16 cellular contexts compared by ENCODE assay signal in the genomic region with DNA sequence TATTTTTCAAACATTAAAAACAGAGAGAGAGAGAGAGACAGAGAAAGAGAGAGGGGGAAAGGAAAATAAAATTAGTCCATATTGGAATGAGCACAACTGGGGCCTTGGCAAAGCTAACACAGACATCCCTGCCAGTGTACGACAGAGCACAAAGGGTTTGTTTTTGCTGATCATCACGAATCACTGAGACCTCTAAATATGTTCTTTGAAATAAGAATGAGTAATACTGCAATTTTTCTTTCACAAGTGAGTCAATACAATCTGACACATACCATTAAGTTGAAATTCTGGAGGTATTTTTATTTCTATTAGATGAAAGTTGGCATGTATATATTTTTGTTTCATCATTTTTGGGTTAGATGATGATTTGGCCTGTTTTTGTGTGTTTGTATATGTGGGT. TPM values are rescaled to one million over a fixed set of nuclear protein-coding genes. Genes with fewer than 3 reads are reported as not detected.
DNase-seq lines count a peak whose midpoint lies in the region; ATAC-seq and TF ChIP-seq lines count a peak whose summit lies in the region.
"Had no signal": no experiment of that assay in that cellular context is flagged by ENCODE, and none has a peak within 500 bp of the region (broad histone marks: within the 10 kb centered on the region; RNA-seq: fewer than 3 reads in every experiment).

No MANE protein-coding gene starts in this region.

- peak; percentile 21 for DNase-seq in HT1080 (ENCODE audit: low read depth)
- no peak for DNase-seq in adipocyte (ENCODE audit: low read depth)
- peak; percentile 47 to 70 for DNase-seq in foreskin keratinocyte
- no peak for DNase-seq in smooth muscle cell (lab: John Stamatoyannopoulos, UW; ENCODE audit: unreplicated experiment)
- DNase-seq in NK-92 (lab: John Stamatoyannopoulos, UW; ENCODE audit: unreplicated experiment) = no peak
- DNase-seq in NCI-H524 (lab: John Stamatoyannopoulos, UW) = no peak
- DNase-seq in SW480 (ENCODE audit: low spot score) = no peak
- DNase-seq: DMS 273 treated with DMSO at 0.1 percent for 48 hours, GDM1, GOT3, NCI-H146, NCI-H2081 treated with DMSO at 0.1 percent for 48 hours, NCI-H510A treated with DMSO at 0.1 percent for 48 hours, SHP77 had no signal

- TF ChIP-seq CTCF in foreskin keratinocyte (conservative IDR thresholded peaks at IDR 0.05) (no peak), smooth muscle cell (IDR thresholded peaks at IDR 0.05; ENCODE audit: borderline replicate concordance, insufficient read depth, poor library complexity, severe bottlenecking) (no peak)

- no peak overlapping the region for H3K4me3 ChIP-seq in adipocyte (ENCODE audit: low read length)
- H3K4me3 ChIP-seq in smooth muscle cell = no peak overlapping the region
- H3K4me3 ChIP-seq: BLaER1, K562 had no signal

- H3K9ac ChIP-seq in adipocyte (ENCODE audit: low read length) (peak overlapping the region; percentile 2), smooth muscle cell (ENCODE audit: low read depth) (no peak overlapping the region)
- H3K9ac ChIP-seq: BLaER1 had no signal

- no peak overlapping the region for H3K4me2 ChIP-seq in smooth muscle cell
- H3K4me2 ChIP-seq: BLaER1 had no signal

- H3K4me1 ChIP-seq in adipocyte (ENCODE audit: control insufficient read depth, insufficient read depth, low read length) (peaks cover 6% of the 10 kb centered on the region), foreskin keratinocyte (peaks cover 13% of the 10 kb centered on the region), smooth muscle cell (ENCODE audit: low read depth) (no peaks in the 10 kb centered on the region)
- H3K4me1 ChIP-seq: BLaER1 had no signal

- peak overlapping the region; percentile 68 for H2AFZ ChIP-seq in smooth muscle cell (ENCODE audit: low read depth)

- H3K36me3 ChIP-seq in adipocyte (ENCODE audit: control insufficient read depth, insufficient read depth, low read length, severe bottlenecking) (no peaks in the 10 kb centered on the region), smooth muscle cell (ENCODE audit: low read depth) (no peaks in the 10 kb centered on the region)
- H3K36me3 ChIP-seq: BLaER1 had no signal

- H3K27me3 ChIP-seq in adipocyte (replicated peaks; ENCODE audit: control insufficient read depth, insufficient read depth, low read length) (no peaks in the 10 kb centered on the region), foreskin keratinocyte (no peaks in the 10 kb centered on the region), smooth muscle cell (ENCODE audit: low read depth) (no peaks in the 10 kb centered on the region)
- H3K27me3 ChIP-seq: BLaER1 had no signal

- ATAC-seq in foreskin keratinocyte = peak; percentile 96
- ATAC-seq: K562 had no signal

- H3F3A ChIP-seq in smooth muscle cell (ENCODE audit: low read depth) = no peaks in the 10 kb centered on the region

- H3K9me3 ChIP-seq in adipocyte (ENCODE audit: control insufficient read depth, low read length) (no peaks in the 10 kb centered on the region), smooth muscle cell (replicated peaks; ENCODE audit: low read depth) (no peaks in the 10 kb centered on the region)
- H3K9me3 ChIP-seq: BLaER1 had no signal

- 54% methylated on average over 2 of the region's 2 CpGs for WGBS in smooth muscle cell (ENCODE audit: low lambda C conversion rate)

- H4K20me1 ChIP-seq in smooth muscle cell (ENCODE audit: low read depth) = no peaks in the 10 kb centered on the region
- H4K20me1 ChIP-seq: BLaER1 had no signal

- H3K79me2 ChIP-seq in smooth muscle cell (ENCODE audit: low read depth) = no peaks in the 10 kb centered on the region

- peak overlapping the region; percentile 27 for H3K27ac ChIP-seq in foreskin keratinocyte
- H3K27ac ChIP-seq in smooth muscle cell (ENCODE audit: low read depth) = no peak overlapping the region
- H3K27ac ChIP-seq: BLaER1 had no signal

RNA-seq across cellular contexts. Expression of gene LRRC4C, which starts 27.0 kb away (rescaled TPM):
- not detected in 2 replicates for total RNA-seq in HT1080 (2014; rRNA removed; shearing (Covaris generic))
- 0.05 TPM in 1 of 2 replicates, not detected in the other for polyA plus RNA-seq in HT1080 (2015; cell fraction: cytosol; rRNA removed)
- not detected in 2 replicates for polyA plus RNA-seq in HT1080 (2015; cell fraction: nucleus; rRNA removed)
- total RNA-seq in foreskin keratinocyte (not detected in 2 replicates), smooth muscle cell (7.3 and 9.1 TPM in 2 replicates)
- polyA plus RNA-seq in foreskin keratinocyte (not detected in 2 replicates), smooth muscle cell (8.0 and 10.1 TPM in 2 replicates)
- total RNA-seq: K562 had no signal
- polyA plus RNA-seq: K562 had no signal

Comparison
In these comparisons a context has a peak if more than half of its experiments do, and no peak if none do; other contexts are left out.
1. DNase-seq: peak in HT1080 (single experiment) and foreskin keratinocyte (2 of 2); none in adipocyte (single experiment), smooth muscle cell (single experiment), NK-92 (single experiment), NCI-H524 (0 of 2) and SW480 (single experiment).